15 cellular contexts compared by ENCODE assay signal in genomic region chr7:78090616-78091015, GRCh38.
DNase-seq lines count a peak whose midpoint lies in the region; ATAC-seq and TF ChIP-seq lines count a peak whose summit lies in the region.
"Had no signal": no experiment of that assay in that cellular context is flagged by ENCODE, and none has a peak within 500 bp of the region (broad histone marks: within the 10 kb centered on the region; RNA-seq: fewer than 3 reads in every experiment).

No MANE protein-coding gene starts in this region.

- H3K23ac ChIP-seq in H9 (ENCODE audit: insufficient read length, low read depth, low read length), result no peak overlapping the region

- peak; percentile 41; the same call in 2 of the 3 replicates for TF ChIP-seq CTCF in H9 (conservative IDR thresholded peaks at IDR 0.05)

- no peak overlapping the region for H3K56ac ChIP-seq in H9 (ENCODE audit: insufficient read length, low read depth, low read length)

- H3K4me1 Mint-ChIP-seq in H9, result no peaks in the 10 kb centered on the region
- H3K4me1 Mint-ChIP-seq: CD14-positive monocyte had no signal

- no peak overlapping the region for H2BK5ac ChIP-seq in H9 (ENCODE audit: insufficient read length, low read length)

- no peak overlapping the region for H3K18ac ChIP-seq in H9 (ENCODE audit: insufficient read length, low read depth, low read length)

- H4K8ac ChIP-seq in H9 (replicated peaks; ENCODE audit: insufficient read length, low read depth, low read length), result no peak overlapping the region

- H2BK120ac ChIP-seq in H9 (ENCODE audit: low read depth, low read length, poor library complexity, severe bottlenecking), result no peak overlapping the region

- H4K5ac ChIP-seq in H9 (ENCODE audit: insufficient read length, low read depth, low read length), result no peak overlapping the region

- no peak overlapping the region for H2AK5ac ChIP-seq in H9 (ENCODE audit: insufficient read length, low read length)

- H2BK15ac ChIP-seq in H9 (ENCODE audit: low read depth, low read length), result no peak overlapping the region

- no peak overlapping the region for H2BK20ac ChIP-seq in H9 (ENCODE audit: low read depth, low read length, poor library complexity, severe bottlenecking)

- ATAC-seq in SK-N-SH treated with all-trans-retinoic acid at 6 μM for 48 hours (peak; percentile 92), esophagus mucosa (no peak)
- ATAC-seq: activated T-cell treated with anti-CD3 and anti-CD28 coated beads, Interleukin-2, amount 50 U/mL, for 72 hours; stimulated activated naive CD8-positive, alpha-beta T cell treated with anti-CD3 and anti-CD28 coated beads, Interleukin-15, Interleukin-2, amounts not matched to agents 100 U/mL and 50 U/mL, for 24 hours had no signal

- H4K20me1 ChIP-seq in H9 (ENCODE audit: control insufficient read depth, insufficient read depth, insufficient read length), result no peaks in the 10 kb centered on the region

- H3K9me3 ChIP-seq in H9 (ENCODE audit: control insufficient read depth, low read depth, low read length), result no peaks in the 10 kb centered on the region

- no peak overlapping the region for H4K91ac ChIP-seq in H9 (ENCODE audit: insufficient read length, low read depth, low read length)

- no peak overlapping the region for H3K4ac ChIP-seq in H9 (ENCODE audit: low read depth, low read length)

- H3K23me2 ChIP-seq in H9 (ENCODE audit: insufficient read length, low read depth, low read length, poor library complexity, severe bottlenecking), result no peaks in the 10 kb centered on the region

- H3K27ac Mint-ChIP-seq in H9, result no peak overlapping the region
- H3K27ac Mint-ChIP-seq: activated T-cell treated with anti-CD3 and anti-CD28 coated beads, Interleukin-2, amount 50 U/mL, for 72 hours; CD14-positive monocyte had no signal

- no peak overlapping the region for H2BK12ac ChIP-seq in H9 (ENCODE audit: insufficient read length, low read depth, low read length)

- H3K79me2 ChIP-seq in H9 (ENCODE audit: insufficient read depth, low read length), result no peaks in the 10 kb centered on the region

- H3K27ac ChIP-seq in H9 (ENCODE audit: insufficient read length, low read depth, low read length), result no peak overlapping the region

- no peaks in the 10 kb centered on the region for H3K36me3 Mint-ChIP-seq in H9 (ENCODE audit: insufficient read depth in 1 of 3, low read depth in 3 of 3)
- H3K36me3 Mint-ChIP-seq: CD14-positive monocyte had no signal

- no peaks in the 10 kb centered on the region for H3K27me3 ChIP-seq in H9 (ENCODE audit: insufficient read depth, low read length)

- no peak overlapping the region for H3K4me2 ChIP-seq in H9 (ENCODE audit: insufficient read depth, insufficient read length, low read length)

- DNase-seq in AG08395 (ENCODE audit: low spot score) (peak; percentile 37), H9 (no peak), foreskin melanocyte (peak; percentile 2), KG1 (lab: John Stamatoyannopoulos, UW) (no peak), NCI-H446 (lab: John Stamatoyannopoulos, UW) (no peak)
- no peak for DNase-seq in stimulated activated CD4-positive, alpha-beta T cell treated with anti-CD3 and anti-CD28 coated beads, Interleukin-4, amount 100 ng/mL, for 24 hours
- DNase-seq: activated CD4-positive, alpha-beta T cell treated with anti-CD3 and anti-CD28 coated beads for 4 hours; activated T-cell treated with anti-CD3 and anti-CD28 coated beads, Interleukin-2, amount 50 U/mL, for 72 hours; effector CD4-positive, alpha-beta T cell; stimulated activated CD4-positive, alpha-beta T cell treated with anti-CD3 and anti-CD28 coated beads, Interleukin-2, amount 100 ng/mL, for 48 hours; stimulated activated naive CD8-positive, alpha-beta T cell treated with anti-CD3 and anti-CD28 coated beads, Interleukin-15, Interleukin-2, amounts not matched to agents 100 U/mL and 50 U/mL, for 24 hours; SW 1271 had no signal

- no peak overlapping the region for H3T11ph ChIP-seq in H9 (ENCODE audit: low read length)

- H2AFZ ChIP-seq in H9 (ENCODE audit: low read length), result no peak overlapping the region

- H3K27me3 Mint-ChIP-seq in H9 (ENCODE audit: low read depth), result no peaks in the 10 kb centered on the region

- no peaks in the 10 kb centered on the region for H3K79me1 ChIP-seq in H9 (ENCODE audit: insufficient read depth, low read depth, low read length, poor library complexity, severe bottlenecking)

- no peak overlapping the region for H3K9ac ChIP-seq in H9 (ENCODE audit: extremely low read depth, insufficient read length, low read length)

- H3K14ac ChIP-seq in H9 (ENCODE audit: insufficient read depth, low read length), result no peak overlapping the region

- no peaks in the 10 kb centered on the region for H3K9me3 Mint-ChIP-seq in H9
- H3K9me3 Mint-ChIP-seq: activated T-cell treated with anti-CD3 and anti-CD28 coated beads, Interleukin-2, amount 50 U/mL, for 72 hours had no signal

- no peaks in the 10 kb centered on the region for H3K4me1 ChIP-seq in H9 (ENCODE audit: insufficient read depth, low read length)

- H3K4me3 Mint-ChIP-seq in H9, result no peak overlapping the region
- H3K4me3 Mint-ChIP-seq: activated T-cell treated with anti-CD3 and anti-CD28 coated beads, Interleukin-2, amount 50 U/mL, for 72 hours; CD14-positive monocyte had no signal

TF ChIP-seq in SK-N-SH treated with all-trans-retinoic acid at 6 μM for 48 hours, 23 proteins besides CTCF, POLR2A, EP300 and RAD21 (continues in another document):
- TF ChIP-seq TOX (CRISPR knock-in tag; IDR thresholded peaks at IDR 0.05; ENCODE audit: borderline replicate concordance) (no peak), ZFP3 (CRISPR knock-in tag; IDR thresholded peaks at IDR 0.05) (no peak), CSRNP3 (CRISPR knock-in tag; IDR thresholded peaks at IDR 0.05) (no peak), POU6F1 (CRISPR knock-in tag; IDR thresholded peaks at IDR 0.05; ENCODE audit: borderline replicate concordance, low read depth) (no peak), TCF4 (CRISPR knock-in tag; IDR thresholded peaks at IDR 0.05; ENCODE audit: borderline replicate concordance) (no peak), RARB (CRISPR knock-in tag; IDR thresholded peaks at IDR 0.05) (no peak), OSR1 (CRISPR knock-in tag; IDR thresholded peaks at IDR 0.05) (no peak), ARNTL (CRISPR knock-in tag; IDR thresholded peaks at IDR 0.05; ENCODE audit: borderline replicate concordance, low read depth) (no peak), ZNF70 (CRISPR knock-in tag; IDR thresholded peaks at IDR 0.05) (no peak), CSDC2 (CRISPR knock-in tag; IDR thresholded peaks at IDR 0.05) (no peak), ZFP30 (CRISPR knock-in tag; IDR thresholded peaks at IDR 0.05) (no peak), ZNF8 (CRISPR knock-in tag; IDR thresholded peaks at IDR 0.05) (no peak), TSHZ2 (CRISPR knock-in tag; IDR thresholded peaks at IDR 0.05) (no peak), ESRRG (CRISPR knock-in tag; IDR thresholded peaks at IDR 0.05) (no peak), SNAI2 (CRISPR knock-in tag; IDR thresholded peaks at IDR 0.05) (no peak), BACH2 (CRISPR knock-in tag; IDR thresholded peaks at IDR 0.05; ENCODE audit: borderline replicate concordance) (no peak)

Comparison
In these comparisons a context has a peak if more than half of its experiments do, and no peak if none do; other contexts are left out.
1. DNase-seq: peak in AG08395 (single experiment) and foreskin melanocyte (single experiment); none in H9 (single experiment), stimulated activated CD4-positive, alpha-beta T cell treated with anti-CD3 and anti-CD28 coated beads, Interleukin-4, amount 100 ng/mL, for 24 hours (single experiment), KG1 (single experiment) and NCI-H446 (0 of 2).